ENCODE assay signal across 9 cellular contexts in genomic region chr3:36540898-36541518, GRCh38.
DNase-seq lines count a peak whose midpoint lies in the region; ATAC-seq and TF ChIP-seq lines count a peak whose summit lies in the region.
"Had no signal": no experiment of that assay in that cellular context is flagged by ENCODE, and none has a peak within 500 bp of the region (broad histone marks: within the 10 kb centered on the region; RNA-seq: fewer than 3 reads in every experiment).

No MANE protein-coding gene starts in this region.

- CTCF ChIA-PET in activated CD4-positive, alpha-beta T cell treated with anti-CD3 and anti-CD28 coated beads, Interleukin-2, amount 10 ng/mL, durations not matched to agents 7 days and 5 days (lab: Charles Lee) = no interaction called here

- no peaks in the 10 kb centered on the region for H3K27me3 Mint-ChIP-seq in activated CD4-positive, alpha-beta T cell treated with anti-CD3 and anti-CD28 coated beads, Interleukin-2, amount 10 ng/mL, durations not matched to agents 7 days and 5 days

- H3K4me1 ChIP-seq in ascending aorta = no peaks in the 10 kb centered on the region
- H3K4me1 ChIP-seq in right lobe of liver = no peaks in the 10 kb centered on the region

- H3K9me3 ChIP-seq in ascending aorta = no peaks in the 10 kb centered on the region
- no peaks in the 10 kb centered on the region for H3K9me3 ChIP-seq in right lobe of liver

- no peak overlapping the region for H3K4me3 Mint-ChIP-seq in activated CD4-positive, alpha-beta T cell treated with anti-CD3 and anti-CD28 coated beads, Interleukin-2, amount 10 ng/mL, durations not matched to agents 7 days and 5 days
- H3K4me3 Mint-ChIP-seq: dendritic cell treated with granulocyte-macrophage colony-stimulating factor and Interleukin-4, amounts not matched to agents 40 ng/mL and 50 ng/mL, for 4 days had no signal

- peak; percentile 11 to 57 (median 28) for TF ChIP-seq CTCF in ascending aorta (IDR thresholded peaks at IDR 0.05)
- peak; percentile 43 to 73 (median 56) for TF ChIP-seq CTCF in right lobe of liver (IDR thresholded peaks at IDR 0.05)

- H3K4me3 ChIP-seq in ascending aorta = no peak overlapping the region
- no peak overlapping the region for H3K4me3 ChIP-seq in right lobe of liver

- H3K27me3 ChIP-seq in ascending aorta (no peaks in the 10 kb centered on the region), right lobe of liver (peaks cover 0 to 3% of the 10 kb centered on the region in 2 donors)

- no peak overlapping the region for H3K27ac Mint-ChIP-seq in activated CD4-positive, alpha-beta T cell treated with anti-CD3 and anti-CD28 coated beads, Interleukin-2, amount 10 ng/mL, durations not matched to agents 7 days and 5 days

- POLR2A ChIA-PET in activated CD4-positive, alpha-beta T cell treated with anti-CD3 and anti-CD28 coated beads, Interleukin-2, amount 10 ng/mL, durations not matched to agents 7 days and 5 days (lab: Charles Lee) = no interaction called here

- peak in 2 of 4 donors; percentile 62 to 63 for ATAC-seq in right lobe of liver
- no peak for ATAC-seq in HG03045 (IDR thresholded peaks at IDR 0.05; ENCODE audit: unreplicated experiment)

- H3K27ac ChIP-seq in ascending aorta = no peak overlapping the region
- no peak overlapping the region for H3K27ac ChIP-seq in right lobe of liver

- H3K36me3 Mint-ChIP-seq in activated CD4-positive, alpha-beta T cell treated with anti-CD3 and anti-CD28 coated beads, Interleukin-2, amount 10 ng/mL, durations not matched to agents 7 days and 5 days (ENCODE audit: low read depth) = no peaks in the 10 kb centered on the region

- DNase-seq in D341Med (ENCODE audit: low spot score) (peak; percentile 30), HT-29 (ENCODE audit: low spot score) (peak; percentile 28), ascending aorta (ENCODE audit: low spot score in 2 of 2) (no peak), right lobe of liver (no peak), NCI-H1694 (lab: John Stamatoyannopoulos, UW) (no peak), T1000 (lab: John Stamatoyannopoulos, UW) (no peak)
- DNase-seq in activated CD4-positive, alpha-beta T cell treated with anti-CD3 and anti-CD28 coated beads, Interleukin-2, amount 10 ng/mL, durations not matched to agents 7 days and 5 days = no peak

- no peaks in the 10 kb centered on the region for H3K9me3 Mint-ChIP-seq in activated CD4-positive, alpha-beta T cell treated with anti-CD3 and anti-CD28 coated beads, Interleukin-2, amount 10 ng/mL, durations not matched to agents 7 days and 5 days
- H3K9me3 Mint-ChIP-seq: dendritic cell treated with granulocyte-macrophage colony-stimulating factor and Interleukin-4, amounts not matched to agents 40 ng/mL and 50 ng/mL, for 4 days had no signal

- intact Hi-C loops in ascending aorta (cut with DNase I) (no loop called here), right lobe of liver (cut with DNase I) (no loop called here)

- no peak for TF ChIP-seq POLR2A in right lobe of liver (IDR thresholded peaks at IDR 0.05)

- no peaks in the 10 kb centered on the region for H3K4me1 Mint-ChIP-seq in activated CD4-positive, alpha-beta T cell treated with anti-CD3 and anti-CD28 coated beads, Interleukin-2, amount 10 ng/mL, durations not matched to agents 7 days and 5 days

- 20% methylated on average over 3 of the region's 3 CpGs for WGBS in right lobe of liver (ENCODE audit: insufficient coverage, low coverage, low lambda C conversion rate, missing lambda C conversion rate)

- H3K36me3 ChIP-seq in ascending aorta (peaks cover 0 to 6% of the 10 kb centered on the region in 2 donors), right lobe of liver (no peaks in the 10 kb centered on the region)

Comparison
In these comparisons a context has a peak if more than half of its experiments do, and no peak if none do; other contexts are left out.
1. DNase-seq: peak in D341Med (single experiment) and HT-29 (single experiment); none in ascending aorta (0 of 2), right lobe of liver (0 of 3), NCI-H1694 (single experiment), T1000 (single experiment) and activated CD4-positive, alpha-beta T cell treated with anti-CD3 and anti-CD28 coated beads, Interleukin-2, amount 10 ng/mL, durations not matched to agents 7 days and 5 days (single experiment).